ENCODE assay signal across 2 cellular contexts in genomic region chr4:127126718-127127117, GRCh38.
TF ChIP-seq lines count a peak whose summit lies in the region.

No MANE protein-coding gene starts in this region.

TF ChIP-seq in IMR-90, 13 proteins besides CTCF, POLR2A, EP300 and RAD21:
- TF ChIP-seq FOS (IDR thresholded peaks at IDR 0.05; ENCODE audit: low read depth, low read length) (no peak), SMC3 (IDR thresholded peaks at IDR 0.05; ENCODE audit: low read depth, low read length) (no peak), MAZ (IDR thresholded peaks at IDR 0.05; ENCODE audit: borderline replicate concordance, low read depth, low read length) (no peak), CEBPB (IDR thresholded peaks at IDR 0.05; ENCODE audit: low read depth, low read length) (no peak), RFX5 (IDR thresholded peaks at IDR 0.05; ENCODE audit: low read depth, low read length) (no peak), MXI1 (IDR thresholded peaks at IDR 0.05; ENCODE audit: borderline replicate concordance, low read depth, low read length) (no peak), RCOR1 (IDR thresholded peaks at IDR 0.05; ENCODE audit: insufficient replicate concordance, low read length) (no peak), CHD1 (IDR thresholded peaks at IDR 0.05; ENCODE audit: low read depth, low read length) (no peak), NFE2L2 (IDR thresholded peaks at IDR 0.05; ENCODE audit: low read depth, low read length) (no peak), MAFK (IDR thresholded peaks at IDR 0.05; ENCODE audit: low read depth, low read length) (no peak), BHLHE40 (IDR thresholded peaks at IDR 0.05; ENCODE audit: low read depth, low read length) (no peak)
- TF ChIP-seq, protein P1, sequence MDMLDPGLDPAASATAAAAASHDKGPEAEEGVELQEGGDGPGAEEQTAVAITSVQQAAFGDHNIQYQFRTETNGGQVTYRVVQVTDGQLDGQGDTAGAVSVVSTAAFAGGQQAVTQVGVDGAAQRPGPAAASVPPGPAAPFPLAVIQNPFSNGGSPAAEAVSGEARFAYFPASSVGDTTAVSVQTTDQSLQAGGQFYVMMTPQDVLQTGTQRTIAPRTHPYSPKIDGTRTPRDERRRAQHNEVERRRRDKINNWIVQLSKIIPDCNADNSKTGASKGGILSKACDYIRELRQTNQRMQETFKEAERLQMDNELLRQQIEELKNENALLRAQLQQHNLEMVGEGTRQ (IDR thresholded peaks at IDR 0.05; ENCODE audit: low read depth, low read length): no peak
- TF ChIP-seq, protein P2, sequence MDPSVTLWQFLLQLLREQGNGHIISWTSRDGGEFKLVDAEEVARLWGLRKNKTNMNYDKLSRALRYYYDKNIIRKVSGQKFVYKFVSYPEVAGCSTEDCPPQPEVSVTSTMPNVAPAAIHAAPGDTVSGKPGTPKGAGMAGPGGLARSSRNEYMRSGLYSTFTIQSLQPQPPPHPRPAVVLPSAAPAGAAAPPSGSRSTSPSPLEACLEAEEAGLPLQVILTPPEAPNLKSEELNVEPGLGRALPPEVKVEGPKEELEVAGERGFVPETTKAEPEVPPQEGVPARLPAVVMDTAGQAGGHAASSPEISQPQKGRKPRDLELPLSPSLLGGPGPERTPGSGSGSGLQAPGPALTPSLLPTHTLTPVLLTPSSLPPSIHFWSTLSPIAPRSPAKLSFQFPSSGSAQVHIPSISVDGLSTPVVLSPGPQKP (IDR thresholded peaks at IDR 0.05; ENCODE audit: borderline replicate concordance, low read depth, low read length): no peak

TF ChIP-seq in H1, 55 proteins besides CTCF, POLR2A, EP300 and RAD21:
- no peak for TF ChIP-seq RBBP5 (IDR thresholded peaks at IDR 0.05; ENCODE audit: borderline replicate concordance, low read depth, low read length)
- TF ChIP-seq ATF2 (IDR thresholded peaks at IDR 0.05; ENCODE audit: low read length): no peak
- TF ChIP-seq TAF1 (IDR thresholded peaks at IDR 0.05; ENCODE audit: low read depth, low read length): no peak
- TF ChIP-seq SP2 (IDR thresholded peaks at IDR 0.05; ENCODE audit: low read length): no peak
- TF ChIP-seq TEAD4 (IDR thresholded peaks at IDR 0.05; ENCODE audit: low read depth, low read length): no peak
- TF ChIP-seq ASH2L (IDR thresholded peaks at IDR 0.05; ENCODE audit: low read length): no peak
- no peak for TF ChIP-seq GABPA (IDR thresholded peaks at IDR 0.05; ENCODE audit: borderline replicate concordance, insufficient read depth, low read length)
- TF ChIP-seq, protein P1 (IDR thresholded peaks at IDR 0.05; ENCODE audit: low read length): no peak
